In the genomic region with DNA sequence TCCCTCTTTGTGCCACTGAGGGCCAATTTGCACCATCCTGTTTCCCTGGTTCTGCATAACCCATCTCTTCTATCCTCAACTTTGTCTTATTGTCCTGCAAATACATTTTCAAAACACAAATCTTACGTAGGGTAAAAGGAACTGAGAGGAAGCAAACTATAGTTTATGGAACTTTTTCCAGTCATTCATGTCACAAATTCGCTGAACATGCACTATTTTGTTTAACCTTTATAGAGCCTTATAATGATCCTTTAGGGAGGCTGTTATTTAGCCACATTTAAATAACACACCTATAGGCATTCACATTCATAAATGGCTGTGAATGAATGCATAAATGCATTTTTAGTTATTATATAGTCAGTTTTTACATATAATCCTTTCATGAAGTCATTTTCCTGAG, we compare ENCODE assay signal across 15 cellular contexts.
DNase-seq lines count a peak whose midpoint lies in the region; ATAC-seq, FAIRE-seq and TF ChIP-seq lines count a peak whose summit lies in the region.
"Had no signal": no experiment of that assay in that cellular context is flagged by ENCODE, and none has a peak within 500 bp of the region (broad histone marks: within the 10 kb centered on the region; RNA-seq: fewer than 3 reads in every experiment).

No MANE protein-coding gene starts in this region.

- H3K27me3 ChIP-seq in astrocyte (ENCODE audit: insufficient read depth, low read length), result no peaks in the 10 kb centered on the region
- H3K27me3 ChIP-seq: BE2C had no signal

- H2AFZ ChIP-seq in astrocyte (ENCODE audit: low read depth, low read length), result no peak overlapping the region

- H3K4me3 ChIP-seq in A549 (no peak overlapping the region), astrocyte (ENCODE audit: insufficient read depth, low read depth, low read length) (no peak overlapping the region), mucosa of descending colon (no peak overlapping the region)
- H3K4me3 ChIP-seq: GM12878, HAP-1 had no signal

- POLR2A ChIA-PET in A549 (lab: Yijun Ruan, JAX), result no interaction called here

- H3K4me2 ChIP-seq in A549, result no peak overlapping the region
- no peak overlapping the region for H3K4me2 ChIP-seq in astrocyte (ENCODE audit: low read length)

- no peaks in the 10 kb centered on the region for H3K36me3 ChIP-seq in astrocyte (ENCODE audit: insufficient read depth, low read length)
- H3K36me3 ChIP-seq in mucosa of descending colon (ENCODE audit: low read depth), result no peaks in the 10 kb centered on the region
- H3K36me3 ChIP-seq: HAP-1 had no signal

- ATAC-seq in A549 (no peak), mucosa of descending colon (no peak)
- ATAC-seq: GM12878 had no signal

- H3K9ac ChIP-seq in astrocyte (ENCODE audit: low read length), result no peak overlapping the region

- CTCF ChIA-PET in A549 (lab: Yijun Ruan, JAX), result no interaction called here

- no peaks in the 10 kb centered on the region for H4K20me1 ChIP-seq in astrocyte (ENCODE audit: insufficient read depth, low read length)

- H3K9me3 Mint-ChIP-seq in HFFc6, result no peaks in the 10 kb centered on the region
- no peaks in the 10 kb centered on the region for H3K9me3 Mint-ChIP-seq in astrocyte (ENCODE audit: unreplicated experiment)
- H3K9me3 Mint-ChIP-seq in nephron, result no peaks in the 10 kb centered on the region
- H3K9me3 Mint-ChIP-seq: CD4-positive, alpha-beta memory T cell had no signal

- no peaks in the 10 kb centered on the region for H3K79me2 ChIP-seq in astrocyte (ENCODE audit: insufficient read depth, low read length)

- no peak for TF ChIP-seq RAD21 in A549 (conservative IDR thresholded peaks at IDR 0.05 in 1 of 2, IDR thresholded peaks at IDR 0.05 in 1 of 2)

- no peak for TF ChIP-seq POLR2A in A549 (IDR thresholded peaks at IDR 0.05; ENCODE audit: low read length)

- H3K27me3 Mint-ChIP-seq in HFFc6 (ENCODE audit: insufficient read depth) (0 out of 2 replicates have a peak, but pooled peaks cover 1% of the 10 kb centered on the region), astrocyte (ENCODE audit: low read depth, unreplicated experiment) (no peaks in the 10 kb centered on the region), nephron (ENCODE audit: low read depth) (no peaks in the 10 kb centered on the region)
- H3K27me3 Mint-ChIP-seq: CD4-positive, alpha-beta memory T cell had no signal

- H3K36me3 Mint-ChIP-seq in HFFc6 (ENCODE audit: low read depth), result peaks cover 4% of the 10 kb centered on the region; the same call in 1 of the 2 replicates
- no peaks in the 10 kb centered on the region for H3K36me3 Mint-ChIP-seq in astrocyte (ENCODE audit: low read depth, unreplicated experiment)
- no peaks in the 10 kb centered on the region for H3K36me3 Mint-ChIP-seq in nephron (ENCODE audit: low read depth)
- H3K36me3 Mint-ChIP-seq: CD4-positive, alpha-beta memory T cell had no signal

- H3K4me3 Mint-ChIP-seq in HFFc6, result peak overlapping the region; percentile 37; the same call in 1 of the 2 replicates
- no peak overlapping the region for H3K4me3 Mint-ChIP-seq in astrocyte (ENCODE audit: unreplicated experiment)
- H3K4me3 Mint-ChIP-seq in nephron, result no peak overlapping the region
- H3K4me3 Mint-ChIP-seq: CD4-positive, alpha-beta memory T cell had no signal

- H3K4me1 Mint-ChIP-seq in HFFc6 (ENCODE audit: low read depth) (peaks cover 60% of the 10 kb centered on the region), astrocyte (ENCODE audit: low read depth, unreplicated experiment) (no peaks in the 10 kb centered on the region), nephron (peaks cover 12% of the 10 kb centered on the region)

- H3K27ac Mint-ChIP-seq in HFFc6 (peak overlapping the region; percentile 82), astrocyte (ENCODE audit: unreplicated experiment) (no peak overlapping the region), nephron (peak overlapping the region in 2 of 3 experiments; percentile 1 to 18)
- H3K27ac Mint-ChIP-seq: CD4-positive, alpha-beta memory T cell had no signal

- DNase-seq in A549 (ENCODE audit: low read depth in 1 of 2, low spot score in 1 of 2) (no peak), HFFc6 (no peak), astrocyte (ENCODE audit: low read depth) (no peak), GM13976 (ENCODE audit: low spot score) (no peak), mucosa of descending colon (no peak)
- no peak for DNase-seq in activated CD8-positive, alpha-beta memory T cell treated with anti-CD3 and anti-CD28 coated beads, Interleukin-2, amount 50 U/mL, for 4 hours
- DNase-seq: BE2C; CD4-positive, alpha-beta memory T cell; DMS79; GOT3 had no signal

- TF ChIP-seq CTCF in A549 (IDR thresholded peaks at IDR 0.05) (no peak), HFFc6 (IDR thresholded peaks at IDR 0.05) (no peak), astrocyte (IDR thresholded peaks at IDR 0.05; ENCODE audit: insufficient read depth, low read depth, low read length) (no peak), nephron (IDR thresholded peaks at IDR 0.05; ENCODE audit: unreplicated experiment in 3 of 3) (no peak), GM13976 (IDR thresholded peaks at IDR 0.05; ENCODE audit: borderline replicate concordance, control extremely low read depth, extremely low read depth, insufficient read depth, missing control alignments) (no peak), mucosa of descending colon (IDR thresholded peaks at IDR 0.05) (no peak)

- TF ChIP-seq EP300 in A549 (IDR thresholded peaks at IDR 0.05), result no peak

- in situ Hi-C loops in GM13976 (cut with MboI; ENCODE audit: low sequenced_read_pairs, unreplicated experiment), result no loop called here

- intact Hi-C loops in mucosa of descending colon (cut with DNase I, micrococcal nuclease), result no loop called here

- no peaks in the 10 kb centered on the region for H3K9me3 ChIP-seq in A549
- H3K9me3 ChIP-seq in astrocyte (ENCODE audit: insufficient read depth, low read depth, low read length), result no peaks in the 10 kb centered on the region
- no peaks in the 10 kb centered on the region for H3K9me3 ChIP-seq in mucosa of descending colon
- H3K9me3 ChIP-seq: BE2C, HAP-1 had no signal

- H3K27ac ChIP-seq in A549 (no peak overlapping the region), astrocyte (ENCODE audit: low read depth, low read length) (peak overlapping the region; percentile 60)
- H3K27ac ChIP-seq: C4-2B, HL-60 had no signal

- H3K4me1 ChIP-seq in A549, result no peaks in the 10 kb centered on the region
- H3K4me1 ChIP-seq in astrocyte (ENCODE audit: insufficient read depth, low read length), result peaks cover 4% of the 10 kb centered on the region
- H3K4me1 ChIP-seq in mucosa of descending colon (ENCODE audit: low read depth), result no peaks in the 10 kb centered on the region
- H3K4me1 ChIP-seq: HAP-1 had no signal

- WGBS in A549 (ENCODE audit: missing lambda C conversion rate), result 35% methylated on average over 2 of the region's 2 CpGs

- FAIRE-seq in A549 (lab: Jason Lieb, UNC) (no peak), astrocyte (lab: Jason Lieb, UNC) (no peak)
- FAIRE-seq: GM12878 had no signal

TF ChIP-seq in A549, 52 proteins besides CTCF, POLR2A, EP300 and RAD21:
- TF ChIP-seq CBX8 (IDR thresholded peaks at IDR 0.05), result no peak
- peak; percentile 71 for TF ChIP-seq MAFK (IDR thresholded peaks at IDR 0.05; ENCODE audit: partially characterized antibody)
- TF ChIP-seq FOSB (CRISPR knock-in tag; IDR thresholded peaks at IDR 0.05), result no peak
- no peak for TF ChIP-seq CHD2 (IDR thresholded peaks at IDR 0.05; ENCODE audit: low read length, partially characterized antibody)
- TF ChIP-seq MAZ (IDR thresholded peaks at IDR 0.05; ENCODE audit: borderline replicate concordance, low read depth, low read length), result no peak
- no peak for TF ChIP-seq RNF2 (IDR thresholded peaks at IDR 0.05; ENCODE audit: borderline replicate concordance, low read depth)
- no peak for TF ChIP-seq SREBF2 (IDR thresholded peaks at IDR 0.05)
- TF ChIP-seq USF2 (IDR thresholded peaks at IDR 0.05), result no peak
TF ChIP-seq in A549: peak in this region for 1.
